21 cellular contexts compared by ENCODE assay signal in the genomic region with DNA sequence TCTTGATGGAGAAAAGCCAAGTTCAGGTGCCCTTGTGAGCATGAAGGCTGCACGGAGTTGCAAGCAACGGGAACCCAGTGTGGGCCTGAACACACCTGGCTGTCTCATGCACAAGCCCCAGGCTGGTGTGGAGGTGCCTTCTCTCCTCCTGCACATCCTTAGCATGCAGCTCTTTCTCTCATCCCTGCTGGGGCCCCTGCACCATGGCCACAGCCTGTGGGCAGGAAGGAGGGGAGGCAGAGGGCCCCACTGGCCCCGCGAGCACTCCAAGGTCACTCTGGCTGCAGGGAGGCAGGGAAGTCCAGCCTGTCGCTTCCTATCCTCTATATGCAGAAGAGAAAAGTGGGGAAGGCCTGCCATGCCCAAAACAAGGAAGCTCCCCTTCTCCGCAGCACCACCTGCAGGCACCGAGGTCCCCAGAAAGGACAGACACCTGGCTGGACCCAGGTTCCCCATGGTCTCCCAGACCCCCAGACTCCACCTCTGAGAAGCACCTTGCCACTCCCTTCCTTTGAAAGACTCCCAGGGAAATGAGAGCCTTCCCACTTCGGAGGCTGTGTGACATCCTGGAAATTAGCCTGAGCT. TPM values are rescaled to one million over a fixed set of nuclear protein-coding genes. Genes with fewer than 3 reads are reported as not detected.
DNase-seq lines count a peak whose midpoint lies in the region; ATAC-seq, FAIRE-seq and TF ChIP-seq lines count a peak whose summit lies in the region.
"Had no signal": no experiment of that assay in that cellular context is flagged by ENCODE, and none has a peak within 500 bp of the region (broad histone marks: within the 10 kb centered on the region; RNA-seq: fewer than 3 reads in every experiment).

No MANE protein-coding gene starts in this region.

- no peak overlapping the region for H3K4me2 ChIP-seq in hepatocyte
- H3K4me2 ChIP-seq: BLaER1 had no signal

- H3K27ac ChIP-seq in hepatocyte (no peak overlapping the region), prostate gland (no peak overlapping the region)
- H3K27ac ChIP-seq: BLaER1, SJSA1 had no signal

- ATAC-seq in left lobe of liver (peak; percentile 24), mucosa of descending colon (no peak)
- ATAC-seq: Right ventricle myocardium inferior had no signal

- no peak for FAIRE-seq in D721Med (lab: Jason Lieb, UNC)
- FAIRE-seq: GM12891, HTR-8/SVneo, RCC 7860 had no signal

- WGBS in hepatocyte (ENCODE audit: low lambda C conversion rate, missing lambda C conversion rate): 72% methylated on average over 7 of the region's 8 CpGs
- 34% methylated on average over 8 of the region's 8 CpGs for WGBS in prostate gland

- intact Hi-C loops in mucosa of descending colon (cut with DNase I, micrococcal nuclease) (no loop called here), prostate gland (cut with DNase I) (no loop called here)

- no peak for TF ChIP-seq POLR2A in prostate gland (IDR thresholded peaks at IDR 0.05)

- H3K9me2 ChIP-seq in hepatocyte (replicated peaks; ENCODE audit: insufficient read depth): no peaks in the 10 kb centered on the region

- DNase-seq in D721Med (ENCODE audit: insufficient read length, low spot score) (peak; percentile 6), NCI-H69 (lab: John Stamatoyannopoulos, UW) (peak; percentile 43), left lobe of liver (ENCODE audit: low spot score) (no peak), mucosa of descending colon (no peak), hepatocyte (ENCODE audit: low spot score) (no peak), prostate gland (ENCODE audit: low spot score) (no peak)
- DNase-seq: Caco-2; CD4-positive, alpha-beta T cell; GOT3; IMR-90; NCI-H1105 treated with DMSO at 0.1 percent for 48 hours; NCI-H2029 treated with DMSO at 0.1 percent for 48 hours; NCI-H2171; NCI-H345; OCI-M1 had no signal

- H3K27me3 ChIP-seq in hepatocyte (no peaks in the 10 kb centered on the region), prostate gland (replicated peaks; ENCODE audit: insufficient read depth) (peaks cover 4% of the 10 kb centered on the region)
- H3K27me3 ChIP-seq: BLaER1 had no signal

- no peaks in the 10 kb centered on the region for H3K79me2 ChIP-seq in hepatocyte

- H3K36me3 ChIP-seq in mucosa of descending colon (ENCODE audit: low read depth) (no peaks in the 10 kb centered on the region), hepatocyte (replicated peaks; ENCODE audit: insufficient read depth, low read depth) (no peaks in the 10 kb centered on the region), prostate gland (no peaks in the 10 kb centered on the region)
- H3K36me3 ChIP-seq: BLaER1, SJSA1 had no signal

- TF ChIP-seq CTCF in D721Med (IDR thresholded peaks at IDR 0.05; ENCODE audit: insufficient read depth, missing control alignments): no peak
- no peak for TF ChIP-seq CTCF in mucosa of descending colon (IDR thresholded peaks at IDR 0.05)
- TF ChIP-seq CTCF in hepatocyte (IDR thresholded peaks at IDR 0.05; ENCODE audit: poor library complexity): no peak
- TF ChIP-seq CTCF in prostate gland (IDR thresholded peaks at IDR 0.05): no peak

- H4K20me1 ChIP-seq in hepatocyte (ENCODE audit: insufficient read depth, poor library complexity, severe bottlenecking): no peaks in the 10 kb centered on the region
- H4K20me1 ChIP-seq: BLaER1 had no signal

- H3K4me1 ChIP-seq in mucosa of descending colon (ENCODE audit: low read depth) (no peaks in the 10 kb centered on the region), hepatocyte (ENCODE audit: insufficient read depth) (peaks cover 5% of the 10 kb centered on the region), prostate gland (replicated peaks) (no peaks in the 10 kb centered on the region)
- H3K4me1 ChIP-seq: SJSA1 had no signal

- no peak overlapping the region for H3K4me3 ChIP-seq in mucosa of descending colon
- no peak overlapping the region for H3K4me3 ChIP-seq in hepatocyte
- H3K4me3 ChIP-seq in prostate gland: no peak overlapping the region
- H3K4me3 ChIP-seq: BLaER1, SJSA1 had no signal

- H3K9me3 ChIP-seq in mucosa of descending colon (no peaks in the 10 kb centered on the region), hepatocyte (ENCODE audit: low read depth) (no peaks in the 10 kb centered on the region), prostate gland (no peaks in the 10 kb centered on the region)
- H3K9me3 ChIP-seq: Caco-2, SJSA1 had no signal

- H2AFZ ChIP-seq in hepatocyte: no peak overlapping the region

RNA-seq across cellular contexts. Expression of a gene that starts 18.6 kb away (rescaled TPM):
- total RNA-seq in left lobe of liver (0.83 TPM), mucosa of descending colon (1 to 10 TPM in 2 of 3 donors, under 1 TPM in 1; 0.41 to 1.4 (median 1.3) TPM), hepatocyte (0.10 and 0.48 TPM in 2 replicates), prostate gland (1 to 10 TPM in 1 of 2 donors, under 1 TPM in 1; 0.87 to 1.0 TPM)
- polyA plus RNA-seq in hepatocyte: 1.6 and 2.5 TPM in 2 replicates

RNA-seq across cellular contexts. Expression of a gene that starts 18.9 kb away (rescaled TPM):
- total RNA-seq in left lobe of liver: 225 TPM
- 100 to 1,000 TPM; 117 to 165 (median 149) TPM for total RNA-seq in mucosa of descending colon
- 354 and 374 TPM in 2 replicates for total RNA-seq in hepatocyte
- 294 and 360 TPM in 2 replicates for polyA plus RNA-seq in hepatocyte
- 100 to 1,000 TPM; 185 to 204 TPM for total RNA-seq in prostate gland

RNA-seq across cellular contexts. Expression of a gene that starts 23.0 kb away (rescaled TPM):
- 12.3 TPM for total RNA-seq in left lobe of liver
- total RNA-seq in mucosa of descending colon: 10 to 100 TPM; 18.7 to 26.0 (median 20.1) TPM
- 16.6 and 19.4 TPM in 2 replicates for total RNA-seq in hepatocyte
- polyA plus RNA-seq in hepatocyte: 17.2 and 18.0 TPM in 2 replicates
- total RNA-seq in prostate gland: 10 to 100 TPM; 20.8 to 34.5 TPM

RNA-seq across cellular contexts. Expression of a gene that starts 27.4 kb away (rescaled TPM):
- total RNA-seq in left lobe of liver (21.4 TPM), mucosa of descending colon (1 to 10 TPM; 3.3 to 5.0 (median 3.6) TPM), hepatocyte (1.5 and 6.8 TPM in 2 replicates), prostate gland (1 to 10 TPM; 2.8 to 8.1 TPM)
- polyA plus RNA-seq in hepatocyte: 6.5 and 11.4 TPM in 2 replicates

RNA-seq across cellular contexts. Expression of a gene that starts 38.4 kb away (rescaled TPM):
- total RNA-seq in left lobe of liver (9.0 TPM), mucosa of descending colon (10 to 100 TPM in 2 of 3 donors, 1 to 10 TPM in 1; 8.7 to 15.0 (median 11.4) TPM), hepatocyte (13.2 and 13.6 TPM in 2 replicates), prostate gland (10 to 100 TPM; 16.4 to 57.6 TPM)
- 22.9 and 25.5 TPM in 2 replicates for polyA plus RNA-seq in hepatocyte

Comparison
In these comparisons a context has a peak if more than half of its experiments do, and no peak if none do; other contexts are left out.
1. DNase-seq: peak in D721Med (single experiment) and NCI-H69 (single experiment); none in left lobe of liver (single experiment), mucosa of descending colon (0 of 3), hepatocyte (single experiment) and prostate gland (single experiment).